ENCODE assay signal across 8 cellular contexts in the genomic region with DNA sequence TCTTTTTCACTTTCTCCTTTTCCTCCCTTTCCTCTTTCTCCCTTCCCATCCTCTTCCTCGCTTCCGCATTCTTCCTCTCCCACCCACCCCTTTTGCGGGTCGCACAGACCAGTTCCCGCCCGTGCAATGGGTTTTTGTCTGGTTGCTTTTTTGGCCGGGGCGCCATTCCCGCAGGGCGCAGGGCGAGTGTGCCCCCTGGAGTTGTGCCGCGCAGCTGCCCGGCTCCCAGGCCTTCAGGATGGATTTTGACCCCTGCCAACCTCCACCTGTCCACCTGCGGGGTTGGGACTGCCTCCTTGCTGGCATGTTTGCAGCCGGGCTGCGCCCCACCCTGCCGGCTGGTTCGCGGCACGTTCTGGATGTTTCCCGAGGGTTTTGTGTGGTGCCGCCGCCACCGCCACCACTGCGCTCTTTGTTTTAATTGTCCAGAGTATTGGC. TPM values are rescaled to one million over a fixed set of nuclear protein-coding genes. Genes with fewer than 3 reads are reported as not detected.
DNase-seq lines count a peak whose midpoint lies in the region; ATAC-seq, FAIRE-seq and TF ChIP-seq lines count a peak whose summit lies in the region.

No MANE protein-coding gene starts in this region.

- peak overlapping the region; percentile 86 for H3K27ac Mint-ChIP-seq in activated CD4-positive, alpha-beta T cell treated with anti-CD3 and anti-CD28 coated beads, Interleukin-2, amount 10 ng/mL, durations not matched to agents 7 days and 5 days
- peak overlapping the region; percentile 68 for H3K27ac Mint-ChIP-seq in activated CD4-positive, alpha-beta memory T cell treated with anti-CD3 and anti-CD28 coated beads for 36 hours
- peak overlapping the region; percentile 90 for H3K27ac Mint-ChIP-seq in progenitor cell of endocrine pancreas

- DNase-seq in activated CD4-positive, alpha-beta T cell treated with anti-CD3 and anti-CD28 coated beads, Interleukin-2, amount 10 ng/mL, durations not matched to agents 7 days and 5 days: no peak
- no peak for DNase-seq in activated CD4-positive, alpha-beta T cell treated with anti-CD3 and anti-CD28 coated beads, Interleukin-2, amount 50 U/mL, for 1 hour
- peak; percentile 53 for DNase-seq in activated CD4-positive, alpha-beta memory T cell treated with anti-CD3 and anti-CD28 coated beads for 36 hours
- DNase-seq in foreskin keratinocyte: no peak
- DNase-seq in progenitor cell of endocrine pancreas (ENCODE audit: low spot score, unreplicated experiment): peak; percentile 56
- DNase-seq in DMS153 (lab: John Stamatoyannopoulos, UW): no peak
- DNase-seq in OCI-M1 (lab: John Stamatoyannopoulos, UW): no peak
- no peak for DNase-seq in HTR-8/SVneo (ENCODE audit: insufficient read length, low spot score)

- CTCF ChIA-PET in activated CD4-positive, alpha-beta T cell treated with anti-CD3 and anti-CD28 coated beads, Interleukin-2, amount 10 ng/mL, durations not matched to agents 7 days and 5 days (lab: Charles Lee): interaction anchor here (1.2 to 1.5 kb wide), 2 partner anchors 38 to 50 kb away, joined by 4 to 5 read pairs; partner anchors contain the start of gene SMIM20
- CTCF ChIA-PET in activated CD4-positive, alpha-beta memory T cell treated with anti-CD3 and anti-CD28 coated beads for 36 hours (lab: Charles Lee): interaction anchor here (0.6 to 1.4 kb wide), 2 partner anchors 9 to 13 kb away, joined by 3 read pairs; no protein-coding TSS in a partner anchor

- ATAC-seq in foreskin keratinocyte: no peak

- POLR2A ChIA-PET in activated CD4-positive, alpha-beta T cell treated with anti-CD3 and anti-CD28 coated beads, Interleukin-2, amount 10 ng/mL, durations not matched to agents 7 days and 5 days (lab: Charles Lee): no interaction called here
- POLR2A ChIA-PET in activated CD4-positive, alpha-beta memory T cell treated with anti-CD3 and anti-CD28 coated beads for 36 hours (lab: Charles Lee): interaction anchor here (2.2 kb wide), 1 partner anchor 8 kb away, joined by 10 read pairs; no protein-coding TSS in a partner anchor

- no peaks in the 10 kb centered on the region for H3K27me3 Mint-ChIP-seq in activated CD4-positive, alpha-beta T cell treated with anti-CD3 and anti-CD28 coated beads, Interleukin-2, amount 10 ng/mL, durations not matched to agents 7 days and 5 days
- H3K27me3 Mint-ChIP-seq in activated CD4-positive, alpha-beta memory T cell treated with anti-CD3 and anti-CD28 coated beads for 36 hours: peaks cover 2% of the 10 kb centered on the region
- peaks cover 25% of the 10 kb centered on the region for H3K27me3 Mint-ChIP-seq in progenitor cell of endocrine pancreas

- peaks cover 15% of the 10 kb centered on the region for H3K4me1 ChIP-seq in foreskin keratinocyte

- H3K27me3 ChIP-seq in foreskin keratinocyte: no peaks in the 10 kb centered on the region

- peaks cover 12% of the 10 kb centered on the region for H3K36me3 Mint-ChIP-seq in activated CD4-positive, alpha-beta T cell treated with anti-CD3 and anti-CD28 coated beads, Interleukin-2, amount 10 ng/mL, durations not matched to agents 7 days and 5 days (ENCODE audit: low read depth)
- peaks cover 9% of the 10 kb centered on the region for H3K36me3 Mint-ChIP-seq in activated CD4-positive, alpha-beta memory T cell treated with anti-CD3 and anti-CD28 coated beads for 36 hours
- H3K36me3 Mint-ChIP-seq in progenitor cell of endocrine pancreas (ENCODE audit: insufficient read depth): peaks cover 2% of the 10 kb centered on the region

- no peaks in the 10 kb centered on the region for H3K9me3 Mint-ChIP-seq in activated CD4-positive, alpha-beta T cell treated with anti-CD3 and anti-CD28 coated beads, Interleukin-2, amount 10 ng/mL, durations not matched to agents 7 days and 5 days
- no peaks in the 10 kb centered on the region for H3K9me3 Mint-ChIP-seq in activated CD4-positive, alpha-beta memory T cell treated with anti-CD3 and anti-CD28 coated beads for 36 hours
- no peaks in the 10 kb centered on the region for H3K9me3 Mint-ChIP-seq in progenitor cell of endocrine pancreas (ENCODE audit: low read depth)

- intact Hi-C loops in activated CD4-positive, alpha-beta memory T cell treated with anti-CD3 and anti-CD28 coated beads for 36 hours (cut with micrococcal nuclease): loop anchor here (2.0 to 10.0 kb wide), 2 partner anchors 331 to 423 kb away; no protein-coding TSS in a partner anchor

- TF ChIP-seq CTCF in foreskin keratinocyte (conservative IDR thresholded peaks at IDR 0.05) (peak; percentile 47), progenitor cell of endocrine pancreas (IDR thresholded peaks at IDR 0.05; ENCODE audit: unreplicated experiment) (peak; percentile 69)

- H3K27ac ChIP-seq in foreskin keratinocyte: no peak overlapping the region

- no peak for FAIRE-seq in HTR-8/SVneo (lab: Jason Lieb, UNC)

- H3K4me1 Mint-ChIP-seq in activated CD4-positive, alpha-beta T cell treated with anti-CD3 and anti-CD28 coated beads, Interleukin-2, amount 10 ng/mL, durations not matched to agents 7 days and 5 days: peaks cover 37% of the 10 kb centered on the region
- H3K4me1 Mint-ChIP-seq in activated CD4-positive, alpha-beta memory T cell treated with anti-CD3 and anti-CD28 coated beads for 36 hours (ENCODE audit: low read depth): peaks cover 34% of the 10 kb centered on the region
- H3K4me1 Mint-ChIP-seq in progenitor cell of endocrine pancreas (ENCODE audit: low read depth): peaks cover 19% of the 10 kb centered on the region

- H3K4me3 Mint-ChIP-seq in activated CD4-positive, alpha-beta T cell treated with anti-CD3 and anti-CD28 coated beads, Interleukin-2, amount 10 ng/mL, durations not matched to agents 7 days and 5 days: peak overlapping the region; percentile 69
- H3K4me3 Mint-ChIP-seq in activated CD4-positive, alpha-beta memory T cell treated with anti-CD3 and anti-CD28 coated beads for 36 hours: peak overlapping the region; percentile 70
- H3K4me3 Mint-ChIP-seq in progenitor cell of endocrine pancreas (ENCODE audit: low read depth): peak overlapping the region; percentile 82

RNA-seq across cellular contexts. Expression of gene SEL1L3, which starts 0.6 kb away (rescaled TPM):
- total RNA-seq in activated CD4-positive, alpha-beta T cell treated with anti-CD3 and anti-CD28 coated beads, Interleukin-2, amount 10 ng/mL, durations not matched to agents 7 days and 5 days: 10 to 100 TPM; 47.6 to 63.4 TPM
- total RNA-seq in activated CD4-positive, alpha-beta memory T cell treated with anti-CD3 and anti-CD28 coated beads for 36 hours: 10 to 100 TPM; 67.1 to 67.7 TPM
- total RNA-seq in foreskin keratinocyte (31.7 and 33.3 TPM in 2 replicates), progenitor cell of endocrine pancreas (61.3 and 62.7 TPM in 2 replicates)
- 15.8 and 17.2 TPM in 2 replicates for polyA plus RNA-seq in foreskin keratinocyte

RNA-seq across cellular contexts. Expression of gene SMIM20, which starts 50.7 kb away (rescaled TPM):
- 10 to 100 TPM; 12.2 TPM for total RNA-seq in activated CD4-positive, alpha-beta T cell treated with anti-CD3 and anti-CD28 coated beads, Interleukin-2, amount 10 ng/mL, durations not matched to agents 7 days and 5 days
- 10 to 100 TPM; 26.0 to 28.0 TPM for total RNA-seq in activated CD4-positive, alpha-beta memory T cell treated with anti-CD3 and anti-CD28 coated beads for 36 hours
- total RNA-seq in foreskin keratinocyte: 21.2 and 28.6 TPM in 2 replicates
- polyA plus RNA-seq in foreskin keratinocyte: 26.1 and 31.3 TPM in 2 replicates
- 40.5 and 41.2 TPM in 2 replicates for total RNA-seq in progenitor cell of endocrine pancreas

Comparison
In these comparisons a context has a peak if more than half of its experiments do, and no peak if none do; other contexts are left out.
1. DNase-seq: peak in activated CD4-positive, alpha-beta memory T cell treated with anti-CD3 and anti-CD28 coated beads for 36 hours (single experiment) and progenitor cell of endocrine pancreas (single experiment); none in activated CD4-positive, alpha-beta T cell treated with anti-CD3 and anti-CD28 coated beads, Interleukin-2, amount 10 ng/mL, durations not matched to agents 7 days and 5 days (single experiment), activated CD4-positive, alpha-beta T cell treated with anti-CD3 and anti-CD28 coated beads, Interleukin-2, amount 50 U/mL, for 1 hour (single experiment), foreskin keratinocyte (0 of 2), DMS153 (single experiment), OCI-M1 (single experiment) and HTR-8/SVneo (single experiment).
2. Peak in every context shown above with its lines, with median percentiles within 50 percentile points of each other: H3K27ac Mint-ChIP-seq and H3K4me3 Mint-ChIP-seq.